1 cellular context compared by ENCODE assay signal in the genomic region with DNA sequence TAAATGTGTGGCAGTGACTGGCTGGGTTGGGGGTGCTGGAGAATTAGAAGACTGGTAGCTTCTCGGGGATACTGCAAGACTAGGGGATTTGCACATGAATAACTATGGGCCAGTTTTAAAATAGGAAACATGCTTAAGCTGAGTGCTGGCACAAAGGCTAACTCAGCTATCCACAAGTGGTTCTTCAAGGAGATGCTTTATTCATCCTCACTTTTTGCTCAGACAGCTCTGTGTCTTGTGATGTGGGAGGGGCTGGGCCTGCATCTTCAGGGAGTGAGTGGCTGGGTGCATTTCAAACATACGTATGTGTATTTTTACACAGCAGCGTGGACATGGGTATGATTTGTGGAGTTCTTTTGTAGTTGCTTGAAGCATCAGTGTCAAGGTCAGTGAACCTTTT.
TF ChIP-seq lines count a peak whose summit lies in the region.

No MANE protein-coding gene starts in this region.

TF ChIP-seq in HepG2, 621 proteins besides CTCF, POLR2A, EP300 and RAD21:
- no peak for TF ChIP-seq JUN (CRISPR knock-in tag; IDR thresholded peaks at IDR 0.05)
- TF ChIP-seq ZBTB49 (CRISPR knock-in tag; IDR thresholded peaks at IDR 0.05; ENCODE audit: borderline replicate concordance), result no peak
- TF ChIP-seq GLMP (CRISPR knock-in tag; IDR thresholded peaks at IDR 0.05; ENCODE audit: borderline replicate concordance), result no peak
- TF ChIP-seq NR2F1 (CRISPR knock-in tag; IDR thresholded peaks at IDR 0.05), result no peak
- no peak for TF ChIP-seq ZFP82 (CRISPR knock-in tag; IDR thresholded peaks at IDR 0.05; ENCODE audit: borderline replicate concordance)
- no peak for TF ChIP-seq KIAA2018 (CRISPR knock-in tag; IDR thresholded peaks at IDR 0.05; ENCODE audit: borderline replicate concordance)
- TF ChIP-seq MIXL1 (CRISPR knock-in tag; IDR thresholded peaks at IDR 0.05), result no peak
- no peak for TF ChIP-seq KDM4B (CRISPR knock-in tag; IDR thresholded peaks at IDR 0.05)
- TF ChIP-seq SMARCC2 (IDR thresholded peaks at IDR 0.05), result no peak
- no peak for TF ChIP-seq PRMT3 (CRISPR knock-in tag; IDR thresholded peaks at IDR 0.05; ENCODE audit: borderline replicate concordance, low read depth)
- TF ChIP-seq ZNF562 (CRISPR knock-in tag; IDR thresholded peaks at IDR 0.05; ENCODE audit: borderline replicate concordance), result no peak
- no peak for TF ChIP-seq CBX2 (IDR thresholded peaks at IDR 0.05; ENCODE audit: low read depth, low read length)
- no peak for TF ChIP-seq CBX2 (CRISPR knock-in tag; IDR thresholded peaks at IDR 0.05; ENCODE audit: low read depth)
- no peak for TF ChIP-seq ZNF619 (CRISPR knock-in tag; IDR thresholded peaks at IDR 0.05)
- TF ChIP-seq RBAK (CRISPR knock-in tag; IDR thresholded peaks at IDR 0.05), result no peak
- TF ChIP-seq ZNF839 (CRISPR knock-in tag; IDR thresholded peaks at IDR 0.05; ENCODE audit: borderline replicate concordance), result no peak
- TF ChIP-seq POLR2AphosphoS2 (IDR thresholded peaks at IDR 0.05; ENCODE audit: low read depth, low read length), result no peak
- TF ChIP-seq TBP (CRISPR knock-in tag; IDR thresholded peaks at IDR 0.05), result no peak
- no peak for TF ChIP-seq ZKSCAN1 (IDR thresholded peaks at IDR 0.05; ENCODE audit: low read length)
TF ChIP-seq in HepG2: peak in this region for 0.
